Comparison of ENCODE assay signal across 8 cellular contexts in genomic region chr11:13486926-13487660, GRCh38. TPM values are rescaled to one million over a fixed set of nuclear protein-coding genes. Genes with fewer than 3 reads are reported as not detected.
DNase-seq lines count a peak whose midpoint lies in the region; ATAC-seq, FAIRE-seq and TF ChIP-seq lines count a peak whose summit lies in the region.

No MANE protein-coding gene starts in this region.

- TF ChIP-seq CTCF in GM12864 (IDR thresholded peaks at IDR 0.05; ENCODE audit: low read depth, low read length, missing control alignments) (peak; percentile 13), GM12878 (IDR thresholded peaks at IDR 0.05 in 2 of 3, conservative IDR thresholded peaks at IDR 0.05 in 1 of 3; ENCODE audit: control insufficient read depth in 2 of 3, extremely low read depth in 1 of 3, insufficient read depth in 1 of 3, low read depth in 3 of 3, low read length in 3 of 3) (peak in 2 of 3 experiments; percentile 12 to 15; a peak in 1 of 6 replicates), right lobe of liver (IDR thresholded peaks at IDR 0.05) (peak; percentile 32 to 58 (median 35)), D721Med (IDR thresholded peaks at IDR 0.05; ENCODE audit: insufficient read depth, missing control alignments) (no peak)

- no peaks in the 10 kb centered on the region for H3K9me3 Mint-ChIP-seq in T-helper 2 cell treated with Interferon-gamma antibody and Interleukin-4, amounts not matched to agents 5 μg/mL and 100 μg/mL, for 36 hours

- H3K27me3 Mint-ChIP-seq in T-helper 2 cell treated with Interferon-gamma antibody and Interleukin-4, amounts not matched to agents 5 μg/mL and 100 μg/mL, for 36 hours (ENCODE audit: low read depth) = peaks cover 8% of the 10 kb centered on the region

- DNase-seq in GM12864 (ENCODE audit: low read depth) (no peak), GM12878 (ENCODE audit: low read depth, low spot score) (no peak), right lobe of liver (peak; percentile 70 to 76 (median 70)), D721Med (ENCODE audit: insufficient read length, low spot score) (no peak)
- peak; percentile 45 for DNase-seq in T-helper 2 cell treated with Interferon-gamma antibody and Interleukin-4, amounts not matched to agents 5 μg/mL and 100 μg/mL, for 36 hours (ENCODE audit: low spot score)
- DNase-seq in stimulated activated CD8-positive, alpha-beta memory T cell treated with anti-CD3 and anti-CD28 coated beads, Interleukin-2, amount 100 ng/mL, for 1 hour (ENCODE audit: low read depth in 2 of 2) = peak; percentile 33 to 47

- intact Hi-C loops in GM12878 (cut with micrococcal nuclease; ENCODE audit: unreplicated experiment) = loop anchor here (10.0 kb wide), 1 partner anchor 758 kb away; no protein-coding TSS in a partner anchor
- intact Hi-C loops in right lobe of liver (cut with DNase I) = no loop called here

- H3K4me3 ChIP-seq in GM12864 (ENCODE audit: low read depth, low read length) = no peak overlapping the region
- no peak overlapping the region for H3K4me3 ChIP-seq in GM12878
- peak overlapping the region in 2 of 3 donors; percentile 32 to 43 for H3K4me3 ChIP-seq in right lobe of liver

- H3K27ac ChIP-seq in GM12878 (ENCODE audit: control insufficient read depth, insufficient read depth) = no peak overlapping the region
- no peak overlapping the region for H3K27ac ChIP-seq in right lobe of liver

- H3K27me3 ChIP-seq in GM12878 (replicated peaks in 1 of 2; ENCODE audit: control insufficient read depth in 2 of 2, insufficient read depth in 2 of 2, low read length in 1 of 2) = no peaks in the 10 kb centered on the region
- H3K27me3 ChIP-seq in right lobe of liver = no peaks in the 10 kb centered on the region

- H3K4me2 ChIP-seq in GM12878 (ENCODE audit: control insufficient read depth, insufficient read depth) = no peak overlapping the region

- H3K36me3 ChIP-seq in GM12878 (ENCODE audit: control insufficient read depth in 2 of 2, insufficient read depth in 2 of 2, low read length in 1 of 2) (no peaks in the 10 kb centered on the region), right lobe of liver (no peaks in the 10 kb centered on the region)

- H3K9ac ChIP-seq in GM12878 (ENCODE audit: control insufficient read depth, insufficient read depth, low read length) = no peak overlapping the region

- no peak overlapping the region for H3K27ac Mint-ChIP-seq in T-helper 2 cell treated with Interferon-gamma antibody and Interleukin-4, amounts not matched to agents 5 μg/mL and 100 μg/mL, for 36 hours

- H3K36me3 Mint-ChIP-seq in T-helper 2 cell treated with Interferon-gamma antibody and Interleukin-4, amounts not matched to agents 5 μg/mL and 100 μg/mL, for 36 hours (ENCODE audit: low read depth) = no peaks in the 10 kb centered on the region

- H2AFZ ChIP-seq in GM12878 (ENCODE audit: control insufficient read depth, low read depth, low read length) = no peak overlapping the region

- no peaks in the 10 kb centered on the region for H3K79me2 ChIP-seq in GM12878 (ENCODE audit: control insufficient read depth, insufficient read depth, low read length)

- SMC1A ChIA-PET in GM12878 (lab: Charles Lee; ENCODE audit: uncharacterized antibody, unreplicated experiment) = interaction anchor here (1.4 kb wide), 1 partner anchor 180 kb away, joined by 3 read pairs; no protein-coding TSS in a partner anchor

- TF ChIP-seq RAD21 in GM12878 (IDR thresholded peaks at IDR 0.05; ENCODE audit: insufficient read depth, low read depth, low read length) = no peak

- in situ Hi-C loops in GM12878 (cut with MboI) = no loop called here

- peaks cover 5% of the 10 kb centered on the region for H3K4me1 Mint-ChIP-seq in T-helper 2 cell treated with Interferon-gamma antibody and Interleukin-4, amounts not matched to agents 5 μg/mL and 100 μg/mL, for 36 hours (ENCODE audit: low read depth)

- BruUV-seq in GM12878 (replicated peaks; lab: Mats Ljungman, UMichigan) = no TSS peak

- ATAC-seq in HG03095 (IDR thresholded peaks at IDR 0.05; ENCODE audit: unreplicated experiment) = peak; percentile 79
- ATAC-seq in GM12878 = peak; percentile 87
- ATAC-seq in right lobe of liver = peak; percentile 96 to 98 (median 97)
- ATAC-seq in GM21737 (IDR thresholded peaks at IDR 0.05; ENCODE audit: unreplicated experiment) = no peak

- WGBS in GM12878 (ENCODE audit: insufficient coverage, insufficient replicate concordance, low lambda C conversion rate, missing lambda C conversion rate) = 55% methylated on average over 23 of the region's 26 CpGs
- 60% methylated on average over 11 of the region's 26 CpGs for WGBS in right lobe of liver (ENCODE audit: insufficient coverage, low coverage, low lambda C conversion rate, missing lambda C conversion rate)

- POLR2A ChIA-PET in GM12878 (lab: Charles Lee) = interaction anchor here (0.6 kb wide), 1 partner anchor 9 kb away, joined by 3 read pairs; no protein-coding TSS in a partner anchor

- H3K4me3 Mint-ChIP-seq in T-helper 2 cell treated with Interferon-gamma antibody and Interleukin-4, amounts not matched to agents 5 μg/mL and 100 μg/mL, for 36 hours = peak overlapping the region; percentile 58

- CTCF ChIA-PET in GM12878 (lab: Yijun Ruan, JAX) = interaction anchor here (0.6 to 2.2 kb wide), 7 partner anchors 9 to 765 kb away, joined by 3 to 8 read pairs (median 4); no protein-coding TSS in a partner anchor

- TF ChIP-seq EP300 in GM12878 (IDR thresholded peaks at IDR 0.05; ENCODE audit: borderline replicate concordance in 1 of 2, control insufficient read depth in 1 of 2, low read depth in 2 of 2, low read length in 2 of 2) = no peak

- TF ChIP-seq POLR2A in GM12878 (IDR thresholded peaks at IDR 0.05; ENCODE audit: low read depth, low read length) (no peak), right lobe of liver (IDR thresholded peaks at IDR 0.05) (no peak)

- RAD21 ChIA-PET in GM12878 (lab: Charles Lee; ENCODE audit: unreplicated experiment) = interaction anchor here (0.7 kb wide), 1 partner anchor 101 kb away, joined by 3 read pairs; no protein-coding TSS in a partner anchor

- FAIRE-seq in GM12878 (lab: Jason Lieb, UNC) = no peak
- no peak for FAIRE-seq in D721Med (lab: Jason Lieb, UNC)

- H3K4me1 ChIP-seq in GM12878 (ENCODE audit: control insufficient read depth, insufficient read depth, low read length) = no peaks in the 10 kb centered on the region
- H3K4me1 ChIP-seq in right lobe of liver = no peaks in the 10 kb centered on the region

- no peaks in the 10 kb centered on the region; the same call in 2 of the 3 replicates for H3K9me3 ChIP-seq in GM12878 (replicated peaks; ENCODE audit: control insufficient read depth, insufficient read depth, low read length)
- H3K9me3 ChIP-seq in right lobe of liver = no peaks in the 10 kb centered on the region

- H4K20me1 ChIP-seq in GM12878 (ENCODE audit: control insufficient read depth, insufficient read depth) = no peaks in the 10 kb centered on the region

TF ChIP-seq in GM12878, 131 proteins besides CTCF, POLR2A, EP300 and RAD21 (continues in another document):
- TF ChIP-seq MYB (IDR thresholded peaks at IDR 0.05; ENCODE audit: borderline replicate concordance, low read depth, low read length) = no peak
- no peak for TF ChIP-seq BCL11A (IDR thresholded peaks at IDR 0.05; ENCODE audit: low read depth, low read length)
- no peak for TF ChIP-seq KLF5 (IDR thresholded peaks at IDR 0.05; ENCODE audit: partially characterized antibody)
- no peak for TF ChIP-seq RFX5 (IDR thresholded peaks at IDR 0.05; ENCODE audit: low read depth, low read length)
- TF ChIP-seq SRF (IDR thresholded peaks at IDR 0.05; ENCODE audit: low read depth in 2 of 2, low read length in 2 of 2) = no peak
- TF ChIP-seq CREM (IDR thresholded peaks at IDR 0.05; ENCODE audit: low read depth) = no peak

RNA-seq across cellular contexts. Expression of gene PTH, which starts 8.7 kb away (rescaled TPM):
- total RNA-seq in GM12878 (2013; cell fraction: nucleolus; rRNA removed) = not detected in 2 replicates
- total RNA-seq in GM12878 (2014; rRNA removed) = not detected in 2 replicates
- not detected in 2 replicates for total RNA-seq in GM12878 (2014; rRNA removed; fragmentation: Illumina TruSeq; extraction: Trizol)
- total RNA-seq in GM12878 (2021) = not detected in 2 replicates
- polyA plus RNA-seq in GM12878 (2011; ENCODE audit: low read depth) = not detected
- polyA plus RNA-seq in GM12878 (2011; rRNA removed) = not detected in 2 replicates
- not detected in 2 replicates for polyA plus RNA-seq in GM12878 (2011; cell fraction: cytosol; rRNA removed)
- not detected in 2 replicates for polyA plus RNA-seq in GM12878 (2011; cell fraction: nucleus; rRNA removed)
- not detected in 2 replicates for polyA plus RNA-seq in GM12878 (2012)
- polyA plus RNA-seq in GM12878 (2014; fragmentation: Illumina TruSeq; extraction: Trizol) = not detected in 2 replicates
- polyA plus RNA-seq in GM12878 (2014; fragmentation: Nextera tagmentation; extraction: Ambion mirVana) = not detected
- polyA plus RNA-seq in GM12878 (2014; rRNA removed) = not detected in 2 replicates
- polyA plus RNA-seq in GM12878 (2016; fragmentation: Nextera tagmentation; extraction: Ambion mirVana) = not detected
- polyA minus RNA-seq in GM12878 (2011; rRNA and poly(A)+ RNA removed) = not detected in 2 replicates
- not detected in 2 replicates for polyA minus RNA-seq in GM12878 (2011; cell fraction: cytosol; rRNA and poly(A)+ RNA removed)
- not detected in 2 replicates for polyA minus RNA-seq in GM12878 (2011; cell fraction: nucleus; rRNA and poly(A)+ RNA removed)
- not detected for total RNA-seq in right lobe of liver

RNA-seq across cellular contexts. Expression of gene BTBD10, which starts 24.1 kb away (rescaled TPM):
- 37.4 and 41.3 TPM in 2 replicates for total RNA-seq in GM12878 (2013; cell fraction: nucleolus; rRNA removed)
- total RNA-seq in GM12878 (2014; rRNA removed) (24.1 and 30.5 TPM in 2 replicates), GM12878 (2014; rRNA removed; fragmentation: Illumina TruSeq; extraction: Trizol) (32.1 and 32.6 TPM in 2 replicates), GM12878 (2021) (19.0 and 20.8 TPM in 2 replicates), right lobe of liver (10 to 100 TPM in 1 of 6 experiments, 1 to 10 TPM in 5; 4.8 to 11.0 (median 7.3) TPM)
- polyA plus RNA-seq in GM12878 (2011; ENCODE audit: low read depth) = 12.7 TPM
- polyA plus RNA-seq in GM12878 (2011; rRNA removed) (38.8 and 55.9 TPM in 2 replicates), GM12878 (2014; fragmentation: Illumina TruSeq; extraction: Trizol) (28.2 and 32.8 TPM in 2 replicates), GM12878 (2014; fragmentation: Nextera tagmentation; extraction: Ambion mirVana) (10 to 100 TPM; 25.4 to 25.6 TPM), GM12878 (2014; rRNA removed) (20.0 and 22.7 TPM in 2 replicates), GM12878 (2016; fragmentation: Nextera tagmentation; extraction: Ambion mirVana) (10 to 100 TPM; 32.4 to 35.1 TPM)
- 16.3 and 19.1 TPM in 2 replicates for polyA plus RNA-seq in GM12878 (2011; cell fraction: cytosol; rRNA removed)
- 21.3 and 23.0 TPM in 2 replicates for polyA plus RNA-seq in GM12878 (2011; cell fraction: nucleus; rRNA removed)
- polyA plus RNA-seq in GM12878 (2012) = 11.5 and 14.6 TPM in 2 replicates
- polyA minus RNA-seq in GM12878 (2011; rRNA and poly(A)+ RNA removed) = 48.4 and 101 TPM in 2 replicates
- polyA minus RNA-seq in GM12878 (2011; cell fraction: cytosol; rRNA and poly(A)+ RNA removed) = 17.9 and 19.2 TPM in 2 replicates
- 19.7 and 29.9 TPM in 2 replicates for polyA minus RNA-seq in GM12878 (2011; cell fraction: nucleus; rRNA and poly(A)+ RNA removed)

Comparison
In these comparisons a context has a peak if more than half of its experiments do, and no peak if none do; other contexts are left out.
1. DNase-seq: peak in T-helper 2 cell treated with Interferon-gamma antibody and Interleukin-4, amounts not matched to agents 5 μg/mL and 100 μg/mL, for 36 hours (single experiment), right lobe of liver (3 of 3) and stimulated activated CD8-positive, alpha-beta memory T cell treated with anti-CD3 and anti-CD28 coated beads, Interleukin-2, amount 100 ng/mL, for 1 hour (2 of 2); none in GM12864 (single experiment), GM12878 (single experiment) and D721Med (single experiment).
2. H3K4me3 ChIP-seq: peak in right lobe of liver (2 of 3); none in GM12864 (single experiment) and GM12878 (single experiment).